8 cellular contexts compared by ENCODE assay signal in the genomic region with DNA sequence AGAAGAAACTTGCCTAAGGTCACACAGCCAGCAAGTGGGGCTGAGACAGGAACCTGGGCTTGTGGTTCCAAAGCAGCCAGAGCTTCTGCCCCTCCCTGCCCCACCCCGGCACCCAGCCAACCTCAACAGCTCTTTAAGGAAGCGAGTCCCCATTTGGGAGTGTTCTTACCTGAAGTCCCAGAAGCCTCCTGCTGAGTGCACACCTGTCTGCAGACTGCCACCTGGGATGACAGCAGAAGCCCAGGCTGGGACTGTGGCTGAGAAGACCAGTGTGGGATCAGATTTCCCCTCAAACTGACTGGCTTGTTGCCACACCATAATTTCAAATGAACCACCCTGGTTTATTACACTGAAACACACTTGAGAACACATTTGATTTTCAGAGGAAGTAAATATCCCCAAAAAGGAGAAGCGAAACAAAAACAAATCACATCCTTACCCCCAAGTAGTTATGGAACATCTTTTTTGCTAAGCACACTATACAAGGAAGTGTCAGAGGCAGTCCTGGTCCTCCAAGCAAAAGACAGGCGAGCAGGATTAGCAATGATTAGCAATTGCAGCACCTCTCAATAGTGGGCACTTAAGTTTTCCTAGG. TPM values are rescaled to one million over a fixed set of nuclear protein-coding genes. Genes with fewer than 3 reads are reported as not detected.
DNase-seq lines count a peak whose midpoint lies in the region; ATAC-seq and TF ChIP-seq lines count a peak whose summit lies in the region.

No MANE protein-coding gene starts in this region.

- H3K4me1 Mint-ChIP-seq in activated naive CD4-positive, alpha-beta T cell treated with anti-CD3 and anti-CD28 coated beads, Interleukin-2, amount 10 ng/mL, durations not matched to agents 7 days and 5 days, result peaks cover 19% of the 10 kb centered on the region
- H3K4me1 Mint-ChIP-seq in type B pancreatic cell (ENCODE audit: unreplicated experiment) (peaks cover 22% of the 10 kb centered on the region), WTC11 (peaks cover 14% of the 10 kb centered on the region)

- H3K9ac ChIP-seq in Karpas-422 (ENCODE audit: low read length), result no peak overlapping the region

- POLR2A ChIA-PET in WTC11 (lab: Charles Lee), result no interaction called here

- CTCF ChIA-PET in activated naive CD4-positive, alpha-beta T cell treated with anti-CD3 and anti-CD28 coated beads, Interleukin-2, amount 10 ng/mL, durations not matched to agents 7 days and 5 days (lab: Charles Lee), result no interaction called here
- CTCF ChIA-PET in WTC11 (lab: Charles Lee), result no interaction called here

- H3K36me3 Mint-ChIP-seq in activated naive CD4-positive, alpha-beta T cell treated with anti-CD3 and anti-CD28 coated beads, Interleukin-2, amount 10 ng/mL, durations not matched to agents 7 days and 5 days, result no peaks in the 10 kb centered on the region
- peaks cover 0 to 3% of the 10 kb centered on the region in 2 donors for H3K36me3 Mint-ChIP-seq in activated naive CD4-positive, alpha-beta T cell treated with anti-CD3 and anti-CD28 coated beads, Interleukin-2, amount 50 U/mL, for 72 hours
- H3K36me3 Mint-ChIP-seq in type B pancreatic cell, result no peaks in the 10 kb centered on the region
- no peaks in the 10 kb centered on the region for H3K36me3 Mint-ChIP-seq in WTC11

- ATAC-seq in activated naive CD4-positive, alpha-beta T cell treated with anti-CD3 and anti-CD28 coated beads, Interleukin-2, amount 50 U/mL, for 72 hours, result no peak
- no peak for ATAC-seq in WTC11

- H4K20me1 ChIP-seq in Karpas-422 (ENCODE audit: insufficient read depth, low read depth, low read length), result no peaks in the 10 kb centered on the region

- DNase-seq in activated naive CD4-positive, alpha-beta T cell treated with anti-CD3 and anti-CD28 coated beads, Interleukin-2, amount 10 ng/mL, durations not matched to agents 7 days and 5 days, result peak; percentile 36
- no peak for DNase-seq in activated naive CD4-positive, alpha-beta T cell treated with anti-CD3 and anti-CD28 coated beads, Interleukin-2, amount 50 U/mL, for 72 hours (ENCODE audit: low spot score in 2 of 2)
- DNase-seq in Karpas-422 (peak; percentile 46), SIG-M5 (lab: John Stamatoyannopoulos, UW) (peak; percentile 38), type B pancreatic cell (ENCODE audit: extremely low spot score, unreplicated experiment) (no peak), HPDE6-E6E7 (ENCODE audit: extremely low spot score) (no peak), WTC11 (ENCODE audit: low spot score) (no peak), uterus (no peak)

- peaks cover 80% of the 10 kb centered on the region for H3K27me3 Mint-ChIP-seq in activated naive CD4-positive, alpha-beta T cell treated with anti-CD3 and anti-CD28 coated beads, Interleukin-2, amount 10 ng/mL, durations not matched to agents 7 days and 5 days
- peaks cover 11% of the 10 kb centered on the region for H3K27me3 Mint-ChIP-seq in type B pancreatic cell
- H3K27me3 Mint-ChIP-seq in WTC11 (ENCODE audit: low read depth), result peaks cover 1% of the 10 kb centered on the region

- H3K9me3 ChIP-seq in Karpas-422 (ENCODE audit: low read length) (no peaks in the 10 kb centered on the region), uterus (no peaks in the 10 kb centered on the region)

- H3K27me3 ChIP-seq in Karpas-422 (ENCODE audit: low read length), result no peaks in the 10 kb centered on the region
- H3K27me3 ChIP-seq in uterus, result no peaks in the 10 kb centered on the region

- H3K79me2 ChIP-seq in Karpas-422 (ENCODE audit: low read length), result no peaks in the 10 kb centered on the region

- no peak overlapping the region for H3K4me3 ChIP-seq in Karpas-422 (ENCODE audit: low read length)
- H3K4me3 ChIP-seq in uterus, result no peak overlapping the region

- TF ChIP-seq POLR2A in uterus (IDR thresholded peaks at IDR 0.05), result no peak

- no peak overlapping the region for H3K4me3 Mint-ChIP-seq in activated naive CD4-positive, alpha-beta T cell treated with anti-CD3 and anti-CD28 coated beads, Interleukin-2, amount 10 ng/mL, durations not matched to agents 7 days and 5 days
- no peak overlapping the region for H3K4me3 Mint-ChIP-seq in type B pancreatic cell
- H3K4me3 Mint-ChIP-seq in WTC11, result no peak overlapping the region

- H3K4me2 ChIP-seq in Karpas-422 (ENCODE audit: low read depth, low read length, poor library complexity, severe bottlenecking), result no peak overlapping the region

- H3K9me2 ChIP-seq in Karpas-422 (replicated peaks; ENCODE audit: insufficient read depth, low read length), result no peaks in the 10 kb centered on the region

- H3K4me1 ChIP-seq in Karpas-422 (ENCODE audit: low read length), result peaks cover 7% of the 10 kb centered on the region
- H3K4me1 ChIP-seq in uterus, result no peaks in the 10 kb centered on the region

- TF ChIP-seq CTCF in type B pancreatic cell (conservative IDR thresholded peaks at IDR 0.05), result no peak
- TF ChIP-seq CTCF in WTC11 (IDR thresholded peaks at IDR 0.05), result no peak
- TF ChIP-seq CTCF in uterus (IDR thresholded peaks at IDR 0.05), result no peak

- no peak overlapping the region for H2AFZ ChIP-seq in Karpas-422 (ENCODE audit: low read length)

- intact Hi-C loops in uterus (cut with DNase I; ENCODE audit: low total_unique reads), result no loop called here

- H3K9me3 Mint-ChIP-seq in activated naive CD4-positive, alpha-beta T cell treated with anti-CD3 and anti-CD28 coated beads, Interleukin-2, amount 10 ng/mL, durations not matched to agents 7 days and 5 days, result no peaks in the 10 kb centered on the region
- no peaks in the 10 kb centered on the region for H3K9me3 Mint-ChIP-seq in activated naive CD4-positive, alpha-beta T cell treated with anti-CD3 and anti-CD28 coated beads, Interleukin-2, amount 50 U/mL, for 72 hours
- no peaks in the 10 kb centered on the region for H3K9me3 Mint-ChIP-seq in type B pancreatic cell
- H3K9me3 Mint-ChIP-seq in WTC11, result no peaks in the 10 kb centered on the region

- no peak overlapping the region for H3K27ac ChIP-seq in Karpas-422 (ENCODE audit: low read length)
- no peak overlapping the region for H3K27ac ChIP-seq in uterus

- H3K27ac Mint-ChIP-seq in activated naive CD4-positive, alpha-beta T cell treated with anti-CD3 and anti-CD28 coated beads, Interleukin-2, amount 10 ng/mL, durations not matched to agents 7 days and 5 days, result no peak overlapping the region
- H3K27ac Mint-ChIP-seq in activated naive CD4-positive, alpha-beta T cell treated with anti-CD3 and anti-CD28 coated beads, Interleukin-2, amount 50 U/mL, for 72 hours, result no peak overlapping the region
- peak overlapping the region; percentile 61 for H3K27ac Mint-ChIP-seq in type B pancreatic cell
- no peak overlapping the region for H3K27ac Mint-ChIP-seq in WTC11

- H3K36me3 ChIP-seq in Karpas-422 (ENCODE audit: insufficient read depth, low read length) (no peaks in the 10 kb centered on the region), uterus (no peaks in the 10 kb centered on the region)

TF ChIP-seq in WTC11, 78 proteins besides CTCF, POLR2A, EP300 and RAD21:
- TF ChIP-seq NFE2L1 (CRISPR knock-in tag; IDR thresholded peaks at IDR 0.05) (no peak), ZNF423 (CRISPR knock-in tag; IDR thresholded peaks at IDR 0.05) (no peak), MLX (CRISPR knock-in tag; IDR thresholded peaks at IDR 0.05) (no peak)

RNA-seq across cellular contexts. Expression of gene RIN3, which starts 6.3 kb away (rescaled TPM):
- total RNA-seq in activated naive CD4-positive, alpha-beta T cell treated with anti-CD3 and anti-CD28 coated beads, Interleukin-2, amount 50 U/mL, for 72 hours, result 10 to 100 TPM; 21.1 to 27.9 TPM
- total RNA-seq in Karpas-422 (2014; rRNA removed; shearing (Covaris generic); ENCODE audit: low replicate concordance), result not detected in 2 replicates
- total RNA-seq in type B pancreatic cell (ENCODE audit: low replicate concordance) (11.3 and 12.9 TPM in 2 replicates), WTC11 (2021) (2.7 to 3.3 TPM (median 3.0 TPM) in 3 replicates), uterus (10 to 100 TPM in 2 of 4 donors, 1 to 10 TPM in 2; 6.2 to 29.8 (median 12.2) TPM)

Comparison
In these comparisons a context has a peak if more than half of its experiments do, and no peak if none do; other contexts are left out.
1. DNase-seq: peak in activated naive CD4-positive, alpha-beta T cell treated with anti-CD3 and anti-CD28 coated beads, Interleukin-2, amount 10 ng/mL, durations not matched to agents 7 days and 5 days (single experiment), Karpas-422 (single experiment) and SIG-M5 (single experiment); none in activated naive CD4-positive, alpha-beta T cell treated with anti-CD3 and anti-CD28 coated beads, Interleukin-2, amount 50 U/mL, for 72 hours (0 of 2), type B pancreatic cell (single experiment), HPDE6-E6E7 (single experiment), WTC11 (single experiment) and uterus (0 of 2).